In the genomic region with DNA sequence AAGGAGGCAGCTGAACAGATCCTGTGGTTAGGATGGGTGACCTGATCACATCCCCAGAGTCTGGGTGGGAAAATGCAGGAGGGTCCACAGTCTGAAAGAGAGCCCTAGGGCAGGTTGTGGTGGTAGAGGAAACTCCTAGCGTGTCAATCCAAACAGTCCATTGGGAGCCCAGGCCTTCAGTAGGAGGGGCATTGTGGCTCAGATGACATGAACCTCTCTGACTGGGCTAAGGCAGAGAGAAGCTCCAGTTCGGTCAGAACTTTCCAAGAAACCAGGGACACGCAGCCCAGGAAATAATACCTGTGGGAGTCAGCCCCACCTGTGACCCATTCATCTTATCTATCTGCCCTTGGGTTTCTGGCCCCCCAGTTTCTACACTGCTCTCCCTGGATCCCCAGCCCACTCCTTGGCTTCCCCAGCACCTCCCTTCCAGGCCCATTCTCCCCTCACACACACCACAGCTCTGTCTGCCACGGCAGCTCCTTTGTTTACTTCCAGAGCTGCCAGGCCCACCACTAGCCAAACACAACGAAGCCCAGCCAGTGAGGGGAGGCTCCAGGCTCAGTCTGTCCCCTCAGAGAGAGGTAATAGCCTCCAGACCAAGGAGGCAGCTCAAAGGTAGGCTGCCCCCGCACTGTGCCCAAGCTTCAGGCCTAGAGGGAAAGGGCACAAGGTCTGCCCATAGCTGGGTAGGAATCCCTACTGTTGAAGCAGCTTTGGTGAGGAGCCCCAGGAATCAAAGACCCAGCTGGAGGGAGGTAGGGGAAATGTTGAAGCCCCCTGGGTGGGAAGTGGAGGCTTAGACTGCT, we compare ENCODE assay signal across 29 cellular contexts. TPM values are rescaled to one million over a fixed set of nuclear protein-coding genes. Genes with fewer than 3 reads are reported as not detected.
A peak's percentile ranks its signal among the peaks of the same experiment; 100 is the strongest.
DNase-seq lines count a peak whose midpoint lies in the region; ATAC-seq, FAIRE-seq and TF ChIP-seq lines count a peak whose summit lies in the region.
"Had no signal": no experiment of that assay in that cellular context is flagged by ENCODE, and none has a peak within 500 bp of the region (broad histone marks: within the 10 kb centered on the region; RNA-seq: fewer than 3 reads in every experiment).

No MANE protein-coding gene starts in this region.

- peak overlapping the region; percentile 12 for H3K4me3 Mint-ChIP-seq in osteocyte (ENCODE audit: unreplicated experiment)
- H3K4me3 Mint-ChIP-seq: immature natural killer cell had no signal

- POLR2A ChIA-PET in RWPE1 (lab: Yijun Ruan, JAX; ENCODE audit: low non-redundant PET): no interaction called here

- no peaks in the 10 kb centered on the region for H3K27me3 Mint-ChIP-seq in osteocyte (ENCODE audit: unreplicated experiment)

- TF ChIP-seq POLR2A in vagina (IDR thresholded peaks at IDR 0.05): no peak

- peak overlapping the region; percentile 96 for H3K27ac Mint-ChIP-seq in osteocyte (ENCODE audit: unreplicated experiment)
- H3K27ac Mint-ChIP-seq: immature natural killer cell had no signal

- no peak overlapping the region for H3K4me3 ChIP-seq in vagina
- H3K4me3 ChIP-seq: breast epithelium, GM12878 had no signal

- no peaks in the 10 kb centered on the region for H3K27me3 ChIP-seq in vagina
- H3K27me3 ChIP-seq: BE2C, breast epithelium had no signal

- H3K9me3 Mint-ChIP-seq in osteocyte (ENCODE audit: unreplicated experiment): no peaks in the 10 kb centered on the region
- H3K9me3 Mint-ChIP-seq: activated naive CD4-positive, alpha-beta T cell treated with anti-CD3 and anti-CD28 coated beads, Interleukin-2, amount 50 U/mL, for 72 hours; immature natural killer cell had no signal

- TF ChIP-seq CTCF in GM10266 (IDR thresholded peaks at IDR 0.05; ENCODE audit: control insufficient read depth, insufficient read depth, low read depth, missing control alignments) (no peak), RWPE1 (conservative IDR thresholded peaks at IDR 0.05; ENCODE audit: low read depth) (no peak), osteocyte (IDR thresholded peaks at IDR 0.05) (no peak), vagina (IDR thresholded peaks at IDR 0.05) (no peak)

- no peaks in the 10 kb centered on the region for H3K36me3 Mint-ChIP-seq in osteocyte (ENCODE audit: unreplicated experiment)
- H3K36me3 Mint-ChIP-seq: activated naive CD4-positive, alpha-beta T cell treated with anti-CD3 and anti-CD28 coated beads, Interleukin-2, amount 50 U/mL, for 72 hours had no signal

- ATAC-seq in GM19452 (IDR thresholded peaks at IDR 0.05; ENCODE audit: unreplicated experiment): no peak
- ATAC-seq: activated naive CD4-positive, alpha-beta T cell treated with anti-CD3 and anti-CD28 coated beads, Interleukin-2, amount 50 U/mL, for 72 hours; GM12878 had no signal

- H3K36me3 ChIP-seq in vagina: no peaks in the 10 kb centered on the region
- H3K36me3 ChIP-seq: BE2C, breast epithelium had no signal

- intact Hi-C loops in vagina (cut with DNase I): no loop called here

- peaks cover 46% of the 10 kb centered on the region for H3K4me1 Mint-ChIP-seq in osteocyte (ENCODE audit: unreplicated experiment)

- no peak for FAIRE-seq in frontal cortex (lab: Jason Lieb, UNC)
- FAIRE-seq: GM12878, RCC 7860, small intestine, urothelium cell line had no signal

- H3K27ac ChIP-seq in RWPE1 (peak overlapping the region; percentile 2; the same call in 1 of the 2 replicates), vagina (no peak overlapping the region)
- H3K27ac ChIP-seq: breast epithelium, epithelial cell of prostate had no signal

- DNase-seq in GM10266 (ENCODE audit: extremely low spot score) (peak; percentile 6), RWPE1 (ENCODE audit: low spot score) (no peak), left kidney (ENCODE audit: low read depth, low spot score) (peak; percentile 57), osteocyte (ENCODE audit: extremely low spot score, unreplicated experiment) (peak; percentile 90), vagina (ENCODE audit: extremely low spot score in 2 of 2) (no peak), frontal cortex (ENCODE audit: low spot score in 2 of 2) (no peak)
- DNase-seq: ACHN; activated CD4-positive, alpha-beta T cell treated with anti-CD3 and anti-CD28 coated beads for 48 hours; activated effector memory CD4-positive, alpha-beta T cell treated with Interleukin-2 at 50 U/mL for 16 hours; activated T-cell treated with anti-CD3 and anti-CD28 coated beads for 4 hours; anterior cingulate cortex; BE2C; DMS 273 treated with DMSO at 0.1 percent for 48 hours; HCEC 1CT; immature natural killer cell; left colon; NCI-H748 treated with DMSO at 0.1 percent for 48 hours; occipital lobe; retina; small intestine; SW 1271; T-helper 9 cell had no signal

- CTCF ChIA-PET in RWPE1 (lab: Yijun Ruan, JAX): interaction anchor here (0.7 to 2.2 kb wide), 5 partner anchors 9 to 146 kb away, joined by 3 to 13 read pairs (median 4); partner anchors contain the start of gene CEP250

- H3K4me1 ChIP-seq in vagina: peaks cover 5% of the 10 kb centered on the region
- H3K4me1 ChIP-seq: BE2C, breast epithelium had no signal

- H3K9me3 ChIP-seq in vagina: no peaks in the 10 kb centered on the region
- H3K9me3 ChIP-seq: BE2C, breast epithelium had no signal

RNA-seq across cellular contexts. Expression of gene GDF5, which starts 6.2 kb away (rescaled TPM):
- 4.7 and 6.3 TPM in 2 replicates for total RNA-seq in osteocyte
- total RNA-seq in vagina: 1.7 TPM
- total RNA-seq in frontal cortex: 0.41 TPM

RNA-seq across cellular contexts. Expression of gene UQCC1, which starts 20.1 kb away (rescaled TPM):
- total RNA-seq in osteocyte (41.1 and 42.2 TPM in 2 replicates), vagina (33.9 TPM), frontal cortex (28.5 TPM)

RNA-seq across cellular contexts. Expression of gene CEP250, which starts 23.6 kb away (rescaled TPM):
- total RNA-seq in osteocyte (57.1 and 58.5 TPM in 2 replicates), vagina (10.1 TPM), frontal cortex (21.6 TPM)

Comparison
In these comparisons a context has a peak if more than half of its experiments do, and no peak if none do; other contexts are left out.
1. DNase-seq: peak in GM10266 (single experiment), left kidney (single experiment) and osteocyte (single experiment); none in RWPE1 (single experiment), vagina (0 of 2) and frontal cortex (0 of 2).